ENCODE assay signal across 8 cellular contexts in genomic region chr12:120116792-120117651, GRCh38. TPM values are rescaled to one million over a fixed set of nuclear protein-coding genes. Genes with fewer than 3 reads are reported as not detected.
A peak's percentile ranks its signal among the peaks of the same experiment; 100 is the strongest.
DNase-seq lines count a peak whose midpoint lies in the region; ATAC-seq and TF ChIP-seq lines count a peak whose summit lies in the region.

No MANE protein-coding gene starts in this region.

- H3K36me3 ChIP-seq in BJ (ENCODE audit: control insufficient read depth, insufficient read depth, low read length) = peaks cover 2% of the 10 kb centered on the region; the same call in 1 of the 2 replicates

- ATAC-seq in GM19328 (IDR thresholded peaks at IDR 0.05; ENCODE audit: unreplicated experiment) (peak; percentile 45), HG03469 (IDR thresholded peaks at IDR 0.05; ENCODE audit: unreplicated experiment) (peak; percentile 29)

- H3K27me3 ChIP-seq in BJ (ENCODE audit: control insufficient read depth, insufficient read depth, low read length) = no peaks in the 10 kb centered on the region

- no peak for TF ChIP-seq CTCF in BJ (IDR thresholded peaks at IDR 0.05; ENCODE audit: insufficient read depth, low read depth, low read length)

- H3K27ac ChIP-seq in cingulate gyrus (ENCODE audit: low read depth, low read length) = peak overlapping the region; percentile 87

- peak overlapping the region; percentile 84 for H3K4me3 ChIP-seq in BJ (ENCODE audit: low read depth, low read length)

- CTCF ChIA-PET in BJ (lab: Yijun Ruan, JAX) = no interaction called here

- POLR2A ChIA-PET in BJ (lab: Charles Lee) = interaction anchor here (1.1 kb wide), 1 partner anchor 84 kb away, joined by 5 read pairs; the partner anchor contains the start of gene RPLP0

- DNase-seq in BJ (ENCODE audit: low read depth) (peak; percentile 45), NCI-H524 treated with DMSO at 0.1 percent for 48 hours (lab: John Stamatoyannopoulos, UW) (peak; percentile 42), left kidney (ENCODE audit: low read depth, low spot score) (peak; percentile 98)
- DNase-seq in activated CD4-positive, alpha-beta T cell treated with anti-CD3 and anti-CD28 coated beads for 4 hours = peak; percentile 96 to 97
- DNase-seq in stimulated activated CD4-positive, alpha-beta T cell treated with anti-CD3 and anti-CD28 coated beads, Interleukin-1b, Interleukin-23, amount 100 ng/mL, for 4 hours (ENCODE audit: low read depth in 2 of 2) = peak; percentile 98

RNA-seq across cellular contexts. Expression of gene RAB35, which starts 0.5 kb away (rescaled TPM):
- polyA plus RNA-seq in BJ (2011; rRNA removed) = 41.0 and 50.3 TPM in 2 replicates
- 46.6 and 63.9 TPM in 2 replicates for polyA minus RNA-seq in BJ (2011; rRNA and poly(A)+ RNA removed)

Comparison
In these comparisons a context has a peak if more than half of its experiments do, and no peak if none do; other contexts are left out.
1. Peak in every context shown above with its lines: DNase-seq, ATAC-seq, H3K4me3 ChIP-seq and H3K27ac ChIP-seq.
2. DNase-seq: peak in every context shown above with its lines; median percentile 98 in left kidney; 98 in stimulated activated CD4-positive, alpha-beta T cell treated with anti-CD3 and anti-CD28 coated beads, Interleukin-1b, Interleukin-23, amount 100 ng/mL, for 4 hours; 96 in activated CD4-positive, alpha-beta T cell treated with anti-CD3 and anti-CD28 coated beads for 4 hours; 45 in BJ; 42 in NCI-H524 treated with DMSO at 0.1 percent for 48 hours.